Comparison of ENCODE assay signal across 27 cellular contexts in genomic region chr21:42398130-42398394, GRCh38. TPM values are rescaled to one million over a fixed set of nuclear protein-coding genes. Genes with fewer than 3 reads are reported as not detected.
DNase-seq lines count a peak whose midpoint lies in the region; ATAC-seq lines count a peak whose summit lies in the region.
"Had no signal": no experiment of that assay in that cellular context is flagged by ENCODE, and none has a peak within 500 bp of the region (broad histone marks: within the 10 kb centered on the region; RNA-seq: fewer than 3 reads in every experiment).

No MANE protein-coding gene starts in this region.

- peak overlapping the region; percentile 34 for H3K27ac Mint-ChIP-seq in T-helper 2 cell treated with Interferon-gamma antibody and Interleukin-4, amounts not matched to agents 5 μg/mL and 100 μg/mL, for 36 hours
- H3K27ac Mint-ChIP-seq in CD4-positive, CD25-positive, alpha-beta regulatory T cell: peak overlapping the region; percentile 42 to 89 (median 80)
- peak overlapping the region; percentile 71 for H3K27ac Mint-ChIP-seq in activated T-helper 1 cell treated with anti-CD3 and anti-CD28 coated beads, Interleukin-12 subunit alpha, Interleukin-12 subunit beta, Interleukin-2, Interleukin-4 antibody, amounts not matched to agents 30 ng/mL and 10 ng/mL and 1 ng/mL, durations not matched to agents 14 hours and 24 hours and 36 hours
- H3K27ac Mint-ChIP-seq in naive thymus-derived CD4-positive, alpha-beta T cell: peak overlapping the region; percentile 8 to 91 (median 78)

- ATAC-seq in CD4-positive, CD25-positive, alpha-beta regulatory T cell (ENCODE audit: low read depth in 2 of 2): no peak
- no peak for ATAC-seq in naive thymus-derived CD4-positive, alpha-beta T cell
- ATAC-seq: left lung had no signal

- H3K36me3 ChIP-seq in CD4-positive, CD25-positive, alpha-beta regulatory T cell (ENCODE audit: control insufficient read depth, insufficient read depth, low read length): no peaks in the 10 kb centered on the region
- no peaks in the 10 kb centered on the region for H3K36me3 ChIP-seq in naive thymus-derived CD4-positive, alpha-beta T cell (ENCODE audit: control insufficient read depth in 2 of 3, insufficient read depth in 3 of 3, low read length in 3 of 3)
- H3K36me3 ChIP-seq: left lung, SJSA1 had no signal

- intact Hi-C loops in activated T-helper 1 cell treated with anti-CD3 and anti-CD28 coated beads, Interleukin-12 subunit alpha, Interleukin-12 subunit beta, Interleukin-2, Interleukin-4 antibody, amounts not matched to agents 30 ng/mL and 10 ng/mL and 1 ng/mL, durations not matched to agents 14 hours and 24 hours and 36 hours (cut with micrococcal nuclease): no loop called here
- intact Hi-C loops in naive thymus-derived CD4-positive, alpha-beta T cell (cut with micrococcal nuclease): loop anchor here in 1 of 2 donors (5.0 kb wide), 1 partner anchor 64 kb away; no protein-coding TSS in a partner anchor
- intact Hi-C loops in head of caudate nucleus (cut with DNase I): no loop called here

- H3K4me3 ChIP-seq in CD4-positive, CD25-positive, alpha-beta regulatory T cell (ENCODE audit: low read depth, low read length): no peak overlapping the region
- no peak overlapping the region for H3K4me3 ChIP-seq in naive thymus-derived CD4-positive, alpha-beta T cell (ENCODE audit: low read length)
- H3K4me3 ChIP-seq: left lung, SJSA1, skin epidermis had no signal

- H3K4me1 Mint-ChIP-seq in T-helper 2 cell treated with Interferon-gamma antibody and Interleukin-4, amounts not matched to agents 5 μg/mL and 100 μg/mL, for 36 hours (ENCODE audit: low read depth): peaks cover 56% of the 10 kb centered on the region
- peaks cover 39 to 64% (median 47%) of the 10 kb centered on the region in 4 donors for H3K4me1 Mint-ChIP-seq in CD4-positive, CD25-positive, alpha-beta regulatory T cell
- peaks cover 72% of the 10 kb centered on the region for H3K4me1 Mint-ChIP-seq in activated T-helper 1 cell treated with anti-CD3 and anti-CD28 coated beads, Interleukin-12 subunit alpha, Interleukin-12 subunit beta, Interleukin-2, Interleukin-4 antibody, amounts not matched to agents 30 ng/mL and 10 ng/mL and 1 ng/mL, durations not matched to agents 14 hours and 24 hours and 36 hours (ENCODE audit: low read depth)
- H3K4me1 Mint-ChIP-seq in naive thymus-derived CD4-positive, alpha-beta T cell: peaks cover 34 to 81% (median 63%) of the 10 kb centered on the region in 7 donors

- POLR2A ChIA-PET in naive thymus-derived CD4-positive, alpha-beta T cell (lab: Charles Lee): interaction anchor here (0.6 to 10.3 kb wide), 6 partner anchors 11 to 70 kb away, joined by 3 to 181 read pairs (median 4); no protein-coding TSS in a partner anchor

- no peak overlapping the region for H3K27ac ChIP-seq in CD4-positive, CD25-positive, alpha-beta regulatory T cell (ENCODE audit: insufficient read depth, low read length, poor library complexity, severe bottlenecking)
- peak overlapping the region; percentile 46 for H3K27ac ChIP-seq in naive thymus-derived CD4-positive, alpha-beta T cell (ENCODE audit: low read depth, low read length)
- H3K27ac ChIP-seq: left lung, SJSA1, skin epidermis had no signal

- CTCF ChIA-PET in naive thymus-derived CD4-positive, alpha-beta T cell (lab: Charles Lee): interaction anchor here (0.6 to 1.5 kb wide), 3 partner anchors 17 to 137 kb away, joined by 3 to 4 read pairs (median 3); no protein-coding TSS in a partner anchor

- DNase-seq in T-helper 2 cell treated with Interferon-gamma antibody and Interleukin-4, amounts not matched to agents 5 μg/mL and 100 μg/mL, for 36 hours (ENCODE audit: low spot score): no peak
- DNase-seq in T-helper 2 cell (no peak), iPS-NIHi11 (ENCODE audit: low spot score) (no peak), putamen (ENCODE audit: low spot score) (no peak), head of caudate nucleus (no peak)
- no peak for DNase-seq in CD4-positive, CD25-positive, alpha-beta regulatory T cell
- DNase-seq in activated T-helper 1 cell treated with anti-CD3 and anti-CD28 coated beads, Interleukin-12 subunit alpha, Interleukin-12 subunit beta, Interleukin-2, Interleukin-4 antibody, amounts not matched to agents 30 ng/mL and 10 ng/mL and 1 ng/mL, durations not matched to agents 14 hours and 24 hours and 36 hours (ENCODE audit: low spot score): no peak
- DNase-seq in naive thymus-derived CD4-positive, alpha-beta T cell: peak in 3 of 9 donors; percentile 23 to 29 (median 28)
- DNase-seq: activated CD4-positive, CD25-positive, alpha-beta regulatory T cell treated with anti-CD3 and anti-CD28 coated beads, Interleukin-2, amount 50 U/mL, for 72 hours; activated gamma-delta T cell; amygdala; GDM1; H9; NCI-H1105 treated with DMSO at 0.1 percent for 48 hours; NCI-H2081 treated with DMSO at 0.1 percent for 48 hours; NCI-H345; occipital lobe; retina; trophoblast cell had no signal

- peaks cover 52% of the 10 kb centered on the region for H3K4me1 ChIP-seq in CD4-positive, CD25-positive, alpha-beta regulatory T cell (ENCODE audit: control insufficient read depth, insufficient read depth, low read length, poor library complexity, severe bottlenecking)
- peaks cover 21 to 43% of the 10 kb centered on the region in 2 donors for H3K4me1 ChIP-seq in naive thymus-derived CD4-positive, alpha-beta T cell (ENCODE audit: control insufficient read depth in 2 of 2, insufficient read depth in 2 of 2, low read length in 2 of 2)
- H3K4me1 ChIP-seq: left lung had no signal

- no peaks in the 10 kb centered on the region for H3K27me3 Mint-ChIP-seq in T-helper 2 cell treated with Interferon-gamma antibody and Interleukin-4, amounts not matched to agents 5 μg/mL and 100 μg/mL, for 36 hours (ENCODE audit: low read depth)
- H3K27me3 Mint-ChIP-seq in CD4-positive, CD25-positive, alpha-beta regulatory T cell: no peaks in the 10 kb centered on the region
- no peaks in the 10 kb centered on the region for H3K27me3 Mint-ChIP-seq in activated T-helper 1 cell treated with anti-CD3 and anti-CD28 coated beads, Interleukin-12 subunit alpha, Interleukin-12 subunit beta, Interleukin-2, Interleukin-4 antibody, amounts not matched to agents 30 ng/mL and 10 ng/mL and 1 ng/mL, durations not matched to agents 14 hours and 24 hours and 36 hours (ENCODE audit: insufficient read depth)
- no peaks in the 10 kb centered on the region for H3K27me3 Mint-ChIP-seq in naive thymus-derived CD4-positive, alpha-beta T cell

- H3K9me3 Mint-ChIP-seq in T-helper 2 cell treated with Interferon-gamma antibody and Interleukin-4, amounts not matched to agents 5 μg/mL and 100 μg/mL, for 36 hours: peaks cover 7% of the 10 kb centered on the region
- peaks cover 0 to 7% (median 0%) of the 10 kb centered on the region in 7 donors for H3K9me3 Mint-ChIP-seq in CD4-positive, CD25-positive, alpha-beta regulatory T cell
- H3K9me3 Mint-ChIP-seq in activated T-helper 1 cell treated with anti-CD3 and anti-CD28 coated beads, Interleukin-12 subunit alpha, Interleukin-12 subunit beta, Interleukin-2, Interleukin-4 antibody, amounts not matched to agents 30 ng/mL and 10 ng/mL and 1 ng/mL, durations not matched to agents 14 hours and 24 hours and 36 hours: peaks cover 7% of the 10 kb centered on the region
- peaks cover 0 to 9% (median 6%) of the 10 kb centered on the region in 11 donors for H3K9me3 Mint-ChIP-seq in naive thymus-derived CD4-positive, alpha-beta T cell
- H3K9me3 Mint-ChIP-seq: H9 had no signal

- H3K27me3 ChIP-seq in CD4-positive, CD25-positive, alpha-beta regulatory T cell (ENCODE audit: control insufficient read depth, insufficient read depth, low read length): no peaks in the 10 kb centered on the region
- H3K27me3 ChIP-seq in naive thymus-derived CD4-positive, alpha-beta T cell (ENCODE audit: control insufficient read depth in 2 of 2, insufficient read depth in 2 of 2, low read length in 2 of 2): no peaks in the 10 kb centered on the region
- H3K27me3 ChIP-seq: left lung, SJSA1 had no signal

- no peaks in the 10 kb centered on the region for H3K9me3 ChIP-seq in CD4-positive, CD25-positive, alpha-beta regulatory T cell (ENCODE audit: control insufficient read depth in 2 of 2, low read length in 2 of 2)
- H3K9me3 ChIP-seq in naive thymus-derived CD4-positive, alpha-beta T cell (ENCODE audit: control insufficient read depth in 2 of 3, low read length in 3 of 3): peaks cover 0 to 6% (median 6%) of the 10 kb centered on the region in 3 experiments
- H3K9me3 ChIP-seq: SJSA1 had no signal

- H3K4me3 Mint-ChIP-seq in T-helper 2 cell treated with Interferon-gamma antibody and Interleukin-4, amounts not matched to agents 5 μg/mL and 100 μg/mL, for 36 hours: no peak overlapping the region
- H3K4me3 Mint-ChIP-seq in CD4-positive, CD25-positive, alpha-beta regulatory T cell: peak overlapping the region in 3 of 4 donors; percentile 1 to 46 (median 7)
- no peak overlapping the region for H3K4me3 Mint-ChIP-seq in activated T-helper 1 cell treated with anti-CD3 and anti-CD28 coated beads, Interleukin-12 subunit alpha, Interleukin-12 subunit beta, Interleukin-2, Interleukin-4 antibody, amounts not matched to agents 30 ng/mL and 10 ng/mL and 1 ng/mL, durations not matched to agents 14 hours and 24 hours and 36 hours
- peak overlapping the region in 8 of 10 donors; percentile 7 to 62 (median 40) for H3K4me3 Mint-ChIP-seq in naive thymus-derived CD4-positive, alpha-beta T cell
- H3K4me3 Mint-ChIP-seq: H9 had no signal

- peaks cover 9% of the 10 kb centered on the region for H3K36me3 Mint-ChIP-seq in T-helper 2 cell treated with Interferon-gamma antibody and Interleukin-4, amounts not matched to agents 5 μg/mL and 100 μg/mL, for 36 hours (ENCODE audit: low read depth)
- H3K36me3 Mint-ChIP-seq in CD4-positive, CD25-positive, alpha-beta regulatory T cell: no peaks in the 10 kb centered on the region
- H3K36me3 Mint-ChIP-seq in activated T-helper 1 cell treated with anti-CD3 and anti-CD28 coated beads, Interleukin-12 subunit alpha, Interleukin-12 subunit beta, Interleukin-2, Interleukin-4 antibody, amounts not matched to agents 30 ng/mL and 10 ng/mL and 1 ng/mL, durations not matched to agents 14 hours and 24 hours and 36 hours (ENCODE audit: low read depth): peaks cover 21% of the 10 kb centered on the region
- peaks cover 6 to 15% (median 7%) of the 10 kb centered on the region in 5 donors for H3K36me3 Mint-ChIP-seq in naive thymus-derived CD4-positive, alpha-beta T cell

RNA-seq across cellular contexts. Expression of gene TMPRSS3, which starts 2.2 kb away (rescaled TPM):
- total RNA-seq in CD4-positive, CD25-positive, alpha-beta regulatory T cell: 4.0 TPM
- 1 to 10 TPM; 1.1 to 2.4 (median 2.2) TPM for polyA plus RNA-seq in CD4-positive, CD25-positive, alpha-beta regulatory T cell
- total RNA-seq in activated T-helper 1 cell treated with anti-CD3 and anti-CD28 coated beads, Interleukin-12 subunit alpha, Interleukin-12 subunit beta, Interleukin-2, Interleukin-4 antibody, amounts not matched to agents 30 ng/mL and 10 ng/mL and 1 ng/mL, durations not matched to agents 14 hours and 24 hours and 36 hours: 33.7 and 41.3 TPM in 2 replicates
- total RNA-seq in naive thymus-derived CD4-positive, alpha-beta T cell: 1 to 10 TPM in 4 of 5 experiments, under 1 TPM in 1; 0.88 to 7.6 (median 1.5) TPM
- polyA plus RNA-seq in naive thymus-derived CD4-positive, alpha-beta T cell: 1 to 10 TPM in 1 of 2 donors, under 1 TPM in 1; 0.11 to 2.9 TPM
- total RNA-seq: myocyte, occipital lobe, RPMI7951 had no signal

RNA-seq across cellular contexts. Expression of gene UBASH3A, which starts 5.6 kb away (rescaled TPM):
- 56.0 TPM for total RNA-seq in CD4-positive, CD25-positive, alpha-beta regulatory T cell
- polyA plus RNA-seq in CD4-positive, CD25-positive, alpha-beta regulatory T cell: 10 to 100 TPM; 36.2 to 52.6 (median 44.4) TPM
- 69.1 and 70.8 TPM in 2 replicates for total RNA-seq in activated T-helper 1 cell treated with anti-CD3 and anti-CD28 coated beads, Interleukin-12 subunit alpha, Interleukin-12 subunit beta, Interleukin-2, Interleukin-4 antibody, amounts not matched to agents 30 ng/mL and 10 ng/mL and 1 ng/mL, durations not matched to agents 14 hours and 24 hours and 36 hours
- 100 to 1,000 TPM in 1 of 5 experiments, 10 to 100 TPM in 4; 41.9 to 101 (median 91.7) TPM for total RNA-seq in naive thymus-derived CD4-positive, alpha-beta T cell
- polyA plus RNA-seq in naive thymus-derived CD4-positive, alpha-beta T cell: 10 to 100 TPM; 57.1 to 99.3 TPM
- total RNA-seq: A172, H9, HT-29, MCF 10A, myocyte, occipital lobe, RPMI7951, SJSA1 had no signal

RNA-seq across cellular contexts. Expression of gene TFF1, which starts 31.7 kb away (rescaled TPM):
- total RNA-seq in CD4-positive, CD25-positive, alpha-beta regulatory T cell: not detected
- not detected for polyA plus RNA-seq in CD4-positive, CD25-positive, alpha-beta regulatory T cell
- not detected in 2 replicates for total RNA-seq in activated T-helper 1 cell treated with anti-CD3 and anti-CD28 coated beads, Interleukin-12 subunit alpha, Interleukin-12 subunit beta, Interleukin-2, Interleukin-4 antibody, amounts not matched to agents 30 ng/mL and 10 ng/mL and 1 ng/mL, durations not matched to agents 14 hours and 24 hours and 36 hours
- not detected for total RNA-seq in naive thymus-derived CD4-positive, alpha-beta T cell
- polyA plus RNA-seq in naive thymus-derived CD4-positive, alpha-beta T cell: not detected
- total RNA-seq: A172, H9, left lung, MCF 10A, myocyte, occipital lobe, RPMI7951, SJSA1 had no signal

RNA-seq across cellular contexts. Expression of gene TFF2, which starts 47.3 kb away (rescaled TPM):
- not detected for total RNA-seq in CD4-positive, CD25-positive, alpha-beta regulatory T cell
- polyA plus RNA-seq in CD4-positive, CD25-positive, alpha-beta regulatory T cell: not detected
- total RNA-seq in activated T-helper 1 cell treated with anti-CD3 and anti-CD28 coated beads, Interleukin-12 subunit alpha, Interleukin-12 subunit beta, Interleukin-2, Interleukin-4 antibody, amounts not matched to agents 30 ng/mL and 10 ng/mL and 1 ng/mL, durations not matched to agents 14 hours and 24 hours and 36 hours: not detected in 2 replicates
- total RNA-seq in naive thymus-derived CD4-positive, alpha-beta T cell: not detected
- not detected for polyA plus RNA-seq in naive thymus-derived CD4-positive, alpha-beta T cell
- total RNA-seq: A172, H9, left lung, MCF 10A, myocyte, occipital lobe, RPMI7951, SJSA1 had no signal

Comparison
In these comparisons a context has a peak if more than half of its experiments do, and no peak if none do; other contexts are left out.
1. H3K4me3 Mint-ChIP-seq: peak in CD4-positive, CD25-positive, alpha-beta regulatory T cell (3 of 4) and naive thymus-derived CD4-positive, alpha-beta T cell (8 of 10); none in T-helper 2 cell treated with Interferon-gamma antibody and Interleukin-4, amounts not matched to agents 5 μg/mL and 100 μg/mL, for 36 hours (single experiment) and activated T-helper 1 cell treated with anti-CD3 and anti-CD28 coated beads, Interleukin-12 subunit alpha, Interleukin-12 subunit beta, Interleukin-2, Interleukin-4 antibody, amounts not matched to agents 30 ng/mL and 10 ng/mL and 1 ng/mL, durations not matched to agents 14 hours and 24 hours and 36 hours (single experiment).
2. Peak in every context shown above with its lines, with median percentiles within 50 percentile points of each other: H3K27ac Mint-ChIP-seq.